ENCODE assay signal across 16 cellular contexts in the genomic region with DNA sequence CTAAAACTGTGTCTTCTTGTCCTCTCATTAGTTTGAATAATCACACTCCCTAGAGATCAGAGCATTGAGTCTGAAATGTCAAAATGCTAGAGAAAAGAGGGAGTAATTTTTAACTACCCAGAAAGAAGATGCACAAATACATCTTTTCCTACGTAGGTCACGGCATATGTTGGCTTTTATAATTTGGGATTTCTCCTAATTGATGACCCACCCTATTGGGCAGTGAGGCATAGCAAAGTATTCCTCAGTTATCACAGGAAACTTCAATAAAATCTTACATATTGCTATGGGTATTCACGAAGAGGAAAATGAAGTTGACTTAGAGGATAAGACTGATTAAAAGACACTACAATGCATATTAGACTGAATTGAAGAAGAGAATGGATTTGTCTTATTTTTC.
"Had no signal": no experiment of that assay in that cellular context is flagged by ENCODE, and none has a peak within 500 bp of the region (broad histone marks: within the 10 kb centered on the region; RNA-seq: fewer than 3 reads in every experiment).

No MANE protein-coding gene starts in this region.

- H3K27ac Mint-ChIP-seq: stimulated activated naive B cell treated with anti-CD40 and anti-IgM and Interleukin-4, amounts not matched to agents 10 μg/mL and 1 μg/mL and 100 μg/mL, for 72 hours; stimulated activated naive CD8-positive, alpha-beta T cell treated with anti-CD3 and anti-CD28 coated beads, Interleukin-15, amount 100 ng/mL, for 72 hours had no signal

- H3K4me1 ChIP-seq: heart left ventricle, spleen had no signal

- H3K9me3 ChIP-seq: heart left ventricle, neutrophil, spleen had no signal

- H3K27me3 ChIP-seq: heart left ventricle, neutrophil, spleen had no signal

- H3K27ac ChIP-seq: heart left ventricle, neutrophil, spleen had no signal

- H3K4me3 Mint-ChIP-seq: naive thymus-derived CD4-positive, alpha-beta T cell; stimulated activated naive B cell treated with anti-CD40 and anti-IgM and Interleukin-4, amounts not matched to agents 10 μg/mL and 1 μg/mL and 100 μg/mL, for 72 hours; stimulated activated naive CD8-positive, alpha-beta T cell treated with anti-CD3 and anti-CD28 coated beads, Interleukin-15, amount 100 ng/mL, for 72 hours had no signal

- ATAC-seq: esophagus mucosa; heart left ventricle; naive thymus-derived CD4-positive, alpha-beta T cell; sciatic nerve; stimulated activated naive B cell treated with anti-CD40 and anti-IgM and Interleukin-4, amounts not matched to agents 10 μg/mL and 1 μg/mL and 100 μg/mL, for 72 hours; stimulated activated naive CD8-positive, alpha-beta T cell treated with anti-CD3 and anti-CD28 coated beads, Interleukin-15, amount 100 ng/mL, for 72 hours had no signal

- H3K27me3 Mint-ChIP-seq: naive thymus-derived CD4-positive, alpha-beta T cell; stimulated activated naive B cell treated with anti-CD40 and anti-IgM and Interleukin-4, amounts not matched to agents 10 μg/mL and 1 μg/mL and 100 μg/mL, for 72 hours; stimulated activated naive CD8-positive, alpha-beta T cell treated with anti-CD3 and anti-CD28 coated beads, Interleukin-15, amount 100 ng/mL, for 72 hours had no signal

- H3K9me3 Mint-ChIP-seq: stimulated activated naive B cell treated with anti-CD40 and anti-IgM and Interleukin-4, amounts not matched to agents 10 μg/mL and 1 μg/mL and 100 μg/mL, for 72 hours; stimulated activated naive CD8-positive, alpha-beta T cell treated with anti-CD3 and anti-CD28 coated beads, Interleukin-15, amount 100 ng/mL, for 72 hours had no signal

- DNase-seq: cortex of kidney; effector memory CD4-positive, alpha-beta T cell; heart left ventricle; hippocampal formation; naive thymus-derived CD4-positive, alpha-beta T cell; posterior cingulate gyrus; spleen; stimulated activated CD4-positive, alpha-beta T cell treated with anti-CD3 and anti-CD28 coated beads, Interleukin-15, amount 100 ng/mL, for 24 hours; stimulated activated CD4-positive, alpha-beta T cell treated with anti-CD3 and anti-CD28 coated beads, Interleukin-1b, Interleukin-23, amount 100 ng/mL, for 48 hours; stimulated activated CD4-positive, alpha-beta T cell treated with anti-CD3 and anti-CD28 coated beads, Interleukin-4, amount 100 ng/mL, for 24 hours; stimulated activated naive B cell treated with anti-CD40 and anti-IgM and Interleukin-4, amounts not matched to agents 10 μg/mL and 1 μg/mL and 100 μg/mL, for 72 hours; stimulated activated naive CD8-positive, alpha-beta T cell treated with anti-CD3 and anti-CD28 coated beads, Interleukin-15, amount 100 ng/mL, for 72 hours; trophoblast cell had no signal

- H3K4me3 ChIP-seq: heart left ventricle, spleen had no signal

- H3K4me1 Mint-ChIP-seq: stimulated activated naive B cell treated with anti-CD40 and anti-IgM and Interleukin-4, amounts not matched to agents 10 μg/mL and 1 μg/mL and 100 μg/mL, for 72 hours; stimulated activated naive CD8-positive, alpha-beta T cell treated with anti-CD3 and anti-CD28 coated beads, Interleukin-15, amount 100 ng/mL, for 72 hours had no signal
